1 cellular context compared by ENCODE assay signal in genomic region chr4:74037076-74037475, GRCh38.
TF ChIP-seq lines count a peak whose summit lies in the region.

No MANE protein-coding gene starts in this region.

TF ChIP-seq in HEK293T, 16 proteins besides CTCF, POLR2A, EP300 and RAD21:
- TF ChIP-seq ZNF384 (IDR thresholded peaks at IDR 0.05) (no peak), PKNOX1 (IDR thresholded peaks at IDR 0.05) (no peak), NFRKB (IDR thresholded peaks at IDR 0.05) (no peak), SP1 (IDR thresholded peaks at IDR 0.05) (no peak), FOXA1 (IDR thresholded peaks at IDR 0.05) (no peak), ARNT (IDR thresholded peaks at IDR 0.05) (no peak), BHLHE40 (IDR thresholded peaks at IDR 0.05; ENCODE audit: borderline replicate concordance) (no peak), LEF1 (IDR thresholded peaks at IDR 0.05; ENCODE audit: borderline replicate concordance) (no peak), FOXM1 (IDR thresholded peaks at IDR 0.05; ENCODE audit: borderline replicate concordance) (no peak)
